ENCODE assay signal across 1 cellular context in the genomic region with DNA sequence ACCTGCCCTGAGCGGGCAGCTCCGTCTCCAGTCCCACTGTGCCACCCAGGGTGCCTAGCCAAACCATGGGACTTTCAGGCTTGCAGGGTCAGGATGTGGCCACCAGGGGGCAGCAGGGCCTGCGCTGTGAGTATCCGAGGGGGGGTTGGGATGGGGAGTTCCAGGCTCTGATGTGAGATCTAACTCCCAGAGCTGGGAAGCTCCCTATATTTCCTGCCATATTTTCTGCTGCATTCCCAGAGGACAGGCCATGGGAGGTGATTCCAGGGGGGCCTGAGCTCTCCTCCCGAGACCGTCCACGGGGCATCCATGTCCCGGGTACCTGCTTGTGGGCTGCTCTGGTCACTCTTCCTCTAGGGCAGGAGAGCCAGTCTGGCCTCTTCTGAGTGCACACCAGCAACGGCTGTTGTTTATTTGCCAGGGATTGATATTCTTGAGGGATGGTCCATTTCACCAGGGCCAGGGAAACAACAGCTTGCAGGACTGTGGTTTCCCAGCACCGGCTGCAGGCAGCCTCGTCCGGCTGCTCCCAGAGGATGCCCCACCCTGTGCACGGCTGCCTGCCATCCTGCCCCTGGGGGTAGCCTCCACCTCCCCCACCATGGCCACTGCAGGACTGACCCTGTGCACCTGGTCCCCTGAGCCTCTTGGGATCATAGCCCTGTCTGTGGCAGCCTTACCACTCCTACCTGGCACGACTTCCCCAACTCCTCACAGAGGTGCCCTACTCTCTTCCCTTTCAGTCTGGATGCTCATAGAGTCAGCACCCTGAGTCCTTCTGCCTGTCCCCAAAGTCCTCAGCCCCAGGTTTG.
TF ChIP-seq lines count a peak whose summit lies in the region.

No MANE protein-coding gene starts in this region.

TF ChIP-seq in neural cell, 6 proteins besides CTCF, POLR2A, EP300 and RAD21:
- no peak for TF ChIP-seq TAF1 (IDR thresholded peaks at IDR 0.05; ENCODE audit: low read depth)
- no peak for TF ChIP-seq POLR2AphosphoS5 (IDR thresholded peaks at IDR 0.05)
- no peak for TF ChIP-seq EZH2 (IDR thresholded peaks at IDR 0.05; ENCODE audit: borderline replicate concordance, insufficient read depth, low read length, poor library complexity, severe bottlenecking)
- TF ChIP-seq, protein P1, sequence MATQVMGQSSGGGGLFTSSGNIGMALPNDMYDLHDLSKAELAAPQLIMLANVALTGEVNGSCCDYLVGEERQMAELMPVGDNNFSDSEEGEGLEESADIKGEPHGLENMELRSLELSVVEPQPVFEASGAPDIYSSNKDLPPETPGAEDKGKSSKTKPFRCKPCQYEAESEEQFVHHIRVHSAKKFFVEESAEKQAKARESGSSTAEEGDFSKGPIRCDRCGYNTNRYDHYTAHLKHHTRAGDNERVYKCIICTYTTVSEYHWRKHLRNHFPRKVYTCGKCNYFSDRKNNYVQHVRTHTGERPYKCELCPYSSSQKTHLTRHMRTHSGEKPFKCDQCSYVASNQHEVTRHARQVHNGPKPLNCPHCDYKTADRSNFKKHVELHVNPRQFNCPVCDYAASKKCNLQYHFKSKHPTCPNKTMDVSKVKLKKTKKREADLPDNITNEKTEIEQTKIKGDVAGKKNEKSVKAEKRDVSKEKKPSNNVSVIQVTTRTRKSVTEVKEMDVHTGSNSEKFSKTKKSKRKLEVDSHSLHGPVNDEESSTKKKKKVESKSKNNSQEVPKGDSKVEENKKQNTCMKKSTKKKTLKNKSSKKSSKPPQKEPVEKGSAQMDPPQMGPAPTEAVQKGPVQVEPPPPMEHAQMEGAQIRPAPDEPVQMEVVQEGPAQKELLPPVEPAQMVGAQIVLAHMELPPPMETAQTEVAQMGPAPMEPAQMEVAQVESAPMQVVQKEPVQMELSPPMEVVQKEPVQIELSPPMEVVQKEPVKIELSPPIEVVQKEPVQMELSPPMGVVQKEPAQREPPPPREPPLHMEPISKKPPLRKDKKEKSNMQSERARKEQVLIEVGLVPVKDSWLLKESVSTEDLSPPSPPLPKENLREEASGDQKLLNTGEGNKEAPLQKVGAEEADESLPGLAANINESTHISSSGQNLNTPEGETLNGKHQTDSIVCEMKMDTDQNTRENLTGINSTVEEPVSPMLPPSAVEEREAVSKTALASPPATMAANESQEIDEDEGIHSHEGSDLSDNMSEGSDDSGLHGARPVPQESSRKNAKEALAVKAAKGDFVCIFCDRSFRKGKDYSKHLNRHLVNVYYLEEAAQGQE (IDR thresholded peaks at IDR 0.05; ENCODE audit: borderline replicate concordance): no peak
- peak; percentile 70 for TF ChIP-seq SMC3 (conservative IDR thresholded peaks at IDR 0.05; ENCODE audit: poor library complexity)
- TF ChIP-seq MXI1 (conservative IDR thresholded peaks at IDR 0.05; ENCODE audit: poor library complexity, severe bottlenecking): no peak
